ENCODE assay signal across 8 cellular contexts in genomic region chr11:20158597-20159257, GRCh38. TPM values are rescaled to one million over a fixed set of nuclear protein-coding genes. Genes with fewer than 3 reads are reported as not detected.
DNase-seq lines count a peak whose midpoint lies in the region; ATAC-seq and TF ChIP-seq lines count a peak whose summit lies in the region.

No MANE protein-coding gene starts in this region.

- H3K9me3 ChIP-seq in SJCRH30 (replicated peaks): no peaks in the 10 kb centered on the region
- H3K9me3 ChIP-seq in Karpas-422 (ENCODE audit: low read length): no peaks in the 10 kb centered on the region
- no peaks in the 10 kb centered on the region for H3K9me3 ChIP-seq in MM.1S (replicated peaks; ENCODE audit: insufficient read depth, low read length)

- ATAC-seq in omental fat pad (ENCODE audit: low FRiP score) (peak; percentile 58), HG03039 (IDR thresholded peaks at IDR 0.05; ENCODE audit: unreplicated experiment) (no peak)

- DNase-seq in H4 (ENCODE audit: low spot score): peak; percentile 38
- peak; percentile 94 to 97 for DNase-seq in SJCRH30
- peak; percentile 67 for DNase-seq in fibroblast of the aortic adventitia (ENCODE audit: low read depth)
- DNase-seq in omental fat pad (ENCODE audit: low spot score): no peak
- no peak for DNase-seq in Karpas-422
- no peak for DNase-seq in stimulated activated CD4-positive, alpha-beta T cell treated with anti-CD3 and anti-CD28 coated beads, Interleukin-4, amount 100 ng/mL, for 1 hour
- no peak for DNase-seq in MM.1S

- TF ChIP-seq CTCF in fibroblast of the aortic adventitia (IDR thresholded peaks at IDR 0.05; ENCODE audit: insufficient read depth, low read length) (no peak), omental fat pad (IDR thresholded peaks at IDR 0.05) (no peak), MM.1S (IDR thresholded peaks at IDR 0.05; ENCODE audit: low read length) (no peak)

- H3K4me1 ChIP-seq in SJCRH30: peaks cover 28% of the 10 kb centered on the region
- no peaks in the 10 kb centered on the region for H3K4me1 ChIP-seq in Karpas-422 (ENCODE audit: low read length)
- H3K4me1 ChIP-seq in MM.1S (ENCODE audit: low read length): no peaks in the 10 kb centered on the region

- H4K20me1 ChIP-seq in Karpas-422 (ENCODE audit: insufficient read depth, low read depth, low read length) (no peaks in the 10 kb centered on the region), MM.1S (ENCODE audit: insufficient read depth, low read length) (no peaks in the 10 kb centered on the region)

- no peaks in the 10 kb centered on the region for H3K36me3 ChIP-seq in SJCRH30
- no peaks in the 10 kb centered on the region for H3K36me3 ChIP-seq in Karpas-422 (ENCODE audit: insufficient read depth, low read length)
- H3K36me3 ChIP-seq in MM.1S (replicated peaks; ENCODE audit: insufficient read depth, low read length): no peaks in the 10 kb centered on the region

- H2AFZ ChIP-seq in Karpas-422 (ENCODE audit: low read length) (no peak overlapping the region), MM.1S (ENCODE audit: low read length) (no peak overlapping the region)

- H3K4me3 ChIP-seq in SJCRH30 (no peak overlapping the region), fibroblast of the aortic adventitia (ENCODE audit: low read depth, low read length) (no peak overlapping the region), Karpas-422 (ENCODE audit: low read length) (no peak overlapping the region), MM.1S (ENCODE audit: low read length) (no peak overlapping the region)

- H3K27me3 ChIP-seq in SJCRH30 (no peaks in the 10 kb centered on the region), Karpas-422 (ENCODE audit: low read length) (no peaks in the 10 kb centered on the region), MM.1S (replicated peaks; ENCODE audit: insufficient read depth, low read length) (peaks cover 74% of the 10 kb centered on the region)

- H3K79me2 ChIP-seq in Karpas-422 (ENCODE audit: low read length) (no peaks in the 10 kb centered on the region), MM.1S (ENCODE audit: low read length) (no peaks in the 10 kb centered on the region)

- H3K9ac ChIP-seq in Karpas-422 (ENCODE audit: low read length) (no peak overlapping the region), MM.1S (ENCODE audit: low read length) (no peak overlapping the region)

- 0 out of 2 replicates have a peak, but pooled peaks cover 3% of the 10 kb centered on the region for H3F3A ChIP-seq in MM.1S (ENCODE audit: insufficient read depth, low read length)

- H3K4me2 ChIP-seq in Karpas-422 (ENCODE audit: low read depth, low read length, poor library complexity, severe bottlenecking): no peak overlapping the region
- H3K4me2 ChIP-seq in MM.1S (ENCODE audit: low read depth, low read length): no peak overlapping the region

- H3K9me2 ChIP-seq in Karpas-422 (replicated peaks; ENCODE audit: insufficient read depth, low read length) (no peaks in the 10 kb centered on the region), MM.1S (replicated peaks; ENCODE audit: insufficient read depth, low read length) (no peaks in the 10 kb centered on the region)

- H3K27ac ChIP-seq in SJCRH30 (peak overlapping the region; percentile 53), Karpas-422 (ENCODE audit: low read length) (no peak overlapping the region), MM.1S (ENCODE audit: low read length) (no peak overlapping the region)

RNA-seq across cellular contexts. Expression of gene DBX1, which starts 1.5 kb away (rescaled TPM):
- total RNA-seq in H4 (2014; rRNA removed; shearing (Covaris generic)): not detected in 2 replicates
- 2.5 and 2.9 TPM in 2 replicates for total RNA-seq in SJCRH30 (2014; rRNA removed; shearing (Covaris generic))
- total RNA-seq in fibroblast of the aortic adventitia (ENCODE audit: low replicate concordance) (not detected in 2 replicates), omental fat pad (not detected)
- total RNA-seq in Karpas-422 (2014; rRNA removed; shearing (Covaris generic); ENCODE audit: low replicate concordance): not detected in 2 replicates

Comparison
In these comparisons a context has a peak if more than half of its experiments do, and no peak if none do; other contexts are left out.
1. DNase-seq: peak in H4 (single experiment), SJCRH30 (2 of 2) and fibroblast of the aortic adventitia (single experiment); none in omental fat pad (single experiment), Karpas-422 (single experiment), stimulated activated CD4-positive, alpha-beta T cell treated with anti-CD3 and anti-CD28 coated beads, Interleukin-4, amount 100 ng/mL, for 1 hour (single experiment) and MM.1S (single experiment).